In the genomic region with DNA sequence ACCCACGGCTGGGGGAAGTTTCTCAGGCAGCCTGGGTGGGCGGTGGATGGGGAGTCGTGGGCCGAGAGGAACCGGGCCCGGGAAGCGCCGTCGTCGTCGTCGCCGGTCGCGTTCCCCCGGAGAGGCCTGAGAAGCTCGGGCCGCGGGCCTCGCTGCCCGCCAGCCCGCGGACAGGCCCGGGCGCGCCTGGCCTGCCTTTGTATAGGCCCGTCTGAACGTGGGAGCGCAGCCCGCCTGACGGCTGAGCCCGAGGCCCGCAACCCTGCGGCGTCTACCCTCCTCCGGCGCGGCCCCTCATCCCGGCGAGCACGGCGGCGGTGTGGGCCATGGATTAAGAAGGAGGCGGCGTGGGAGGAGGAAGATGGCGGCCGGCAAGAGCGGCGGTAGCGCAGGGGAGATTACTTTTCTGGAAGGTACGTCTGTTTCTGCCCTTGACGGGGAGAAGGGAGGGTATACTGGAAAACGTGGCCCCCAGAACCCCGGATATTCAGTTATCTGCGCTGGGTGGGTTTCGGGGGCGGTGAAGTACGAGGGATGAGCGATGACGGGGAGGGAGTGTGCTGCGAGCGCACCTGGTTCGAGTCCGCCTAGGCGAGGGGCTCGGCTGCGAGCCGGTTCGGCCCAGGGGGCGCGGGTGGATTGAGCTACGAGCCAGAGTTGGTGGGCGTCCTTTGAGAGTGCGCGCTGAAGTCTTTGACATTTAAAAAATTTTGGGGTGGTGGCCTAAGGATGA, we compare ENCODE assay signal across 1 cellular context.
TF ChIP-seq lines count a peak whose summit lies in the region.

No MANE protein-coding gene starts in this region.

TF ChIP-seq in HepG2, 621 proteins besides CTCF, POLR2A, EP300 and RAD21 (continued from another document and continues in another):
- TF ChIP-seq, protein P1, sequence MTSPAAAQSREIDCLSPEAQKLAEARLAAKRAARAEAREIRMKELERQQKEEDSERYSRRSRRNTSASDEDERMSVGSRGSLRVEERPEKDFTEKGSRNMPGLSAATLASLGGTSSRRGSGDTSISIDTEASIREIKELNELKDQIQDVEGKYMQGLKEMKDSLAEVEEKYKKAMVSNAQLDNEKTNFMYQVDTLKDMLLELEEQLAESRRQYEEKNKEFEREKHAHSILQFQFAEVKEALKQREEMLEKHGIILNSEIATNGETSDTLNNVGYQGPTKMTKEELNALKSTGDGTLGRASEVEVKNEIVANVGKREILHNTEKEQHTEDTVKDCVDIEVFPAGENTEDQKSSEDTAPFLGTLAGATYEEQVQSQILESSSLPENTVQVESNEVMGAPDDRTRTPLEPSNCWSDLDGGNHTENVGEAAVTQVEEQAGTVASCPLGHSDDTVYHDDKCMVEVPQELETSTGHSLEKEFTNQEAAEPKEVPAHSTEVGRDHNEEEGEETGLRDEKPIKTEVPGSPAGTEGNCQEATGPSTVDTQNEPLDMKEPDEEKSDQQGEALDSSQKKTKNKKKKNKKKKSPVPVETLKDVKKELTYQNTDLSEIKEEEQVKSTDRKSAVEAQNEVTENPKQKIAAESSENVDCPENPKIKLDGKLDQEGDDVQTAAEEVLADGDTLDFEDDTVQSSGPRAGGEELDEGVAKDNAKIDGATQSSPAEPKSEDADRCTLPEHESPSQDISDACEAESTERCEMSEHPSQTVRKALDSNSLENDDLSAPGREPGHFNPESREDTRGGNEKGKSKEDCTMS (CRISPR knock-in tag; conservative IDR thresholded peaks at IDR 0.05), result no peak
- TF ChIP-seq, protein P2, sequence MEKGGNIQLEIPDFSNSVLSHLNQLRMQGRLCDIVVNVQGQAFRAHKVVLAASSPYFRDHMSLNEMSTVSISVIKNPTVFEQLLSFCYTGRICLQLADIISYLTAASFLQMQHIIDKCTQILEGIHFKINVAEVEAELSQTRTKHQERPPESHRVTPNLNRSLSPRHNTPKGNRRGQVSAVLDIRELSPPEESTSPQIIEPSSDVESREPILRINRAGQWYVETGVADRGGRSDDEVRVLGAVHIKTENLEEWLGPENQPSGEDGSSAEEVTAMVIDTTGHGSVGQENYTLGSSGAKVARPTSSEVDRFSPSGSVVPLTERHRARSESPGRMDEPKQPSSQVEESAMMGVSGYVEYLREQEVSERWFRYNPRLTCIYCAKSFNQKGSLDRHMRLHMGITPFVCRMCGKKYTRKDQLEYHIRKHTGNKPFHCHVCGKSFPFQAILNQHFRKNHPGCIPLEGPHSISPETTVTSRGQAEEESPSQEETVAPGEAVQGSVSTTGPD (CRISPR knock-in tag; IDR thresholded peaks at IDR 0.05), result no peak
- TF ChIP-seq, protein P3, sequence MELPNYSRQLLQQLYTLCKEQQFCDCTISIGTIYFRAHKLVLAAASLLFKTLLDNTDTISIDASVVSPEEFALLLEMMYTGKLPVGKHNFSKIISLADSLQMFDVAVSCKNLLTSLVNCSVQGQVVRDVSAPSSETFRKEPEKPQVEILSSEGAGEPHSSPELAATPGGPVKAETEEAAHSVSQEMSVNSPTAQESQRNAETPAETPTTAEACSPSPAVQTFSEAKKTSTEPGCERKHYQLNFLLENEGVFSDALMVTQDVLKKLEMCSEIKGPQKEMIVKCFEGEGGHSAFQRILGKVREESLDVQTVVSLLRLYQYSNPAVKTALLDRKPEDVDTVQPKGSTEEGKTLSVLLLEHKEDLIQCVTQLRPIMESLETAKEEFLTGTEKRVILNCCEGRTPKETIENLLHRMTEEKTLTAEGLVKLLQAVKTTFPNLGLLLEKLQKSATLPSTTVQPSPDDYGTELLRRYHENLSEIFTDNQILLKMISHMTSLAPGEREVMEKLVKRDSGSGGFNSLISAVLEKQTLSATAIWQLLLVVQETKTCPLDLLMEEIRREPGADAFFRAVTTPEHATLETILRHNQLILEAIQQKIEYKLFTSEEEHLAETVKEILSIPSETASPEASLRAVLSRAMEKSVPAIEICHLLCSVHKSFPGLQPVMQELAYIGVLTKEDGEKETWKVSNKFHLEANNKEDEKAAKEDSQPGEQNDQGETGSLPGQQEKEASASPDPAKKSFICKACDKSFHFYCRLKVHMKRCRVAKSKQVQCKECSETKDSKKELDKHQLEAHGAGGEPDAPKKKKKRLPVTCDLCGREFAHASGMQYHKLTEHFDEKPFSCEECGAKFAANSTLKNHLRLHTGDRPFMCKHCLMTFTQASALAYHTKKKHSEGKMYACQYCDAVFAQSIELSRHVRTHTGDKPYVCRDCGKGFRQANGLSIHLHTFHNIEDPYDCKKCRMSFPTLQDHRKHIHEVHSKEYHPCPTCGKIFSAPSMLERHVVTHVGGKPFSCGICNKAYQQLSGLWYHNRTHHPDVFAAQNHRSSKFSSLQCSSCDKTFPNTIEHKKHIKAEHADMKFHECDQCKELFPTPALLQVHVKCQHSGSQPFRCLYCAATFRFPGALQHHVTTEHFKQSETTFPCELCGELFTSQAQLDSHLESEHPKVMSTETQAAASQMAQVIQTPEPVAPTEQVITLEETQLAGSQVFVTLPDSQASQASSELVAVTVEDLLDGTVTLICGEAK (IDR thresholded peaks at IDR 0.05), result no peak
- TF ChIP-seq, protein P3 (CRISPR knock-in tag; IDR thresholded peaks at IDR 0.05), result no peak; the same call in 1 of the 2 replicates
- TF ChIP-seq ZNF724P (CRISPR knock-in tag; IDR thresholded peaks at IDR 0.05; ENCODE audit: borderline replicate concordance), result no peak
- TF ChIP-seq SPEN (CRISPR knock-in tag; IDR thresholded peaks at IDR 0.05; ENCODE audit: low read depth), result peak; percentile 82; the same call in 1 of the 2 replicates
- no peak for TF ChIP-seq NFE2 (CRISPR knock-in tag; IDR thresholded peaks at IDR 0.05)
- TF ChIP-seq, protein P4, sequence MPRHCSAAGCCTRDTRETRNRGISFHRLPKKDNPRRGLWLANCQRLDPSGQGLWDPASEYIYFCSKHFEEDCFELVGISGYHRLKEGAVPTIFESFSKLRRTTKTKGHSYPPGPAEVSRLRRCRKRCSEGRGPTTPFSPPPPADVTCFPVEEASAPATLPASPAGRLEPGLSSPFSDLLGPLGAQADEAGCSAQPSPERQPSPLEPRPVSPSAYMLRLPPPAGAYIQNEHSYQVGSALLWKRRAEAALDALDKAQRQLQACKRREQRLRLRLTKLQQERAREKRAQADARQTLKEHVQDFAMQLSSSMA (CRISPR knock-in tag; IDR thresholded peaks at IDR 0.05), result no peak
- TF ChIP-seq TAF15 (IDR thresholded peaks at IDR 0.05; ENCODE audit: low read depth, low read length, poor library complexity, severe bottlenecking), result no peak
- 0 out of 2 replicates have a peak, but pooled peaks have one; percentile 54 for TF ChIP-seq REXO4 (CRISPR knock-in tag; IDR thresholded peaks at IDR 0.05; ENCODE audit: borderline replicate concordance)
- TF ChIP-seq SOX5 (CRISPR knock-in tag; IDR thresholded peaks at IDR 0.05; ENCODE audit: borderline replicate concordance), result no peak
- peak; percentile 90 for TF ChIP-seq HES4 (CRISPR knock-in tag; IDR thresholded peaks at IDR 0.05; ENCODE audit: borderline replicate concordance)
- no peak for TF ChIP-seq ZNF317 (CRISPR knock-in tag; IDR thresholded peaks at IDR 0.05)
- no peak for TF ChIP-seq FLYWCH1 (CRISPR knock-in tag; IDR thresholded peaks at IDR 0.05)
- TF ChIP-seq ZNF264 (CRISPR knock-in tag; IDR thresholded peaks at IDR 0.05), result 0 out of 2 replicates have a peak, but pooled peaks have one; percentile 5
- TF ChIP-seq, protein P5, sequence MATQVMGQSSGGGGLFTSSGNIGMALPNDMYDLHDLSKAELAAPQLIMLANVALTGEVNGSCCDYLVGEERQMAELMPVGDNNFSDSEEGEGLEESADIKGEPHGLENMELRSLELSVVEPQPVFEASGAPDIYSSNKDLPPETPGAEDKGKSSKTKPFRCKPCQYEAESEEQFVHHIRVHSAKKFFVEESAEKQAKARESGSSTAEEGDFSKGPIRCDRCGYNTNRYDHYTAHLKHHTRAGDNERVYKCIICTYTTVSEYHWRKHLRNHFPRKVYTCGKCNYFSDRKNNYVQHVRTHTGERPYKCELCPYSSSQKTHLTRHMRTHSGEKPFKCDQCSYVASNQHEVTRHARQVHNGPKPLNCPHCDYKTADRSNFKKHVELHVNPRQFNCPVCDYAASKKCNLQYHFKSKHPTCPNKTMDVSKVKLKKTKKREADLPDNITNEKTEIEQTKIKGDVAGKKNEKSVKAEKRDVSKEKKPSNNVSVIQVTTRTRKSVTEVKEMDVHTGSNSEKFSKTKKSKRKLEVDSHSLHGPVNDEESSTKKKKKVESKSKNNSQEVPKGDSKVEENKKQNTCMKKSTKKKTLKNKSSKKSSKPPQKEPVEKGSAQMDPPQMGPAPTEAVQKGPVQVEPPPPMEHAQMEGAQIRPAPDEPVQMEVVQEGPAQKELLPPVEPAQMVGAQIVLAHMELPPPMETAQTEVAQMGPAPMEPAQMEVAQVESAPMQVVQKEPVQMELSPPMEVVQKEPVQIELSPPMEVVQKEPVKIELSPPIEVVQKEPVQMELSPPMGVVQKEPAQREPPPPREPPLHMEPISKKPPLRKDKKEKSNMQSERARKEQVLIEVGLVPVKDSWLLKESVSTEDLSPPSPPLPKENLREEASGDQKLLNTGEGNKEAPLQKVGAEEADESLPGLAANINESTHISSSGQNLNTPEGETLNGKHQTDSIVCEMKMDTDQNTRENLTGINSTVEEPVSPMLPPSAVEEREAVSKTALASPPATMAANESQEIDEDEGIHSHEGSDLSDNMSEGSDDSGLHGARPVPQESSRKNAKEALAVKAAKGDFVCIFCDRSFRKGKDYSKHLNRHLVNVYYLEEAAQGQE (IDR thresholded peaks at IDR 0.05; ENCODE audit: borderline replicate concordance in 1 of 2, low read depth in 1 of 2, low read length in 2 of 2), result no peak
- TF ChIP-seq ZNF546 (CRISPR knock-in tag; conservative IDR thresholded peaks at IDR 0.05), result peak; percentile 78; the same call in 1 of the 2 replicates
- TF ChIP-seq, protein P6, sequence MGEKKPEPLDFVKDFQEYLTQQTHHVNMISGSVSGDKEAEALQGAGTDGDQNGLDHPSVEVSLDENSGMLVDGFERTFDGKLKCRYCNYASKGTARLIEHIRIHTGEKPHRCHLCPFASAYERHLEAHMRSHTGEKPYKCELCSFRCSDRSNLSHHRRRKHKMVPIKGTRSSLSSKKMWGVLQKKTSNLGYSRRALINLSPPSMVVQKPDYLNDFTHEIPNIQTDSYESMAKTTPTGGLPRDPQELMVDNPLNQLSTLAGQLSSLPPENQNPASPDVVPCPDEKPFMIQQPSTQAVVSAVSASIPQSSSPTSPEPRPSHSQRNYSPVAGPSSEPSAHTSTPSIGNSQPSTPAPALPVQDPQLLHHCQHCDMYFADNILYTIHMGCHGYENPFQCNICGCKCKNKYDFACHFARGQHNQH (CRISPR knock-in tag; IDR thresholded peaks at IDR 0.05), result no peak
- no peak for TF ChIP-seq ZMAT3 (CRISPR knock-in tag; conservative IDR thresholded peaks at IDR 0.05)
- no peak for TF ChIP-seq FIP1L1 (IDR thresholded peaks at IDR 0.05; ENCODE audit: borderline replicate concordance, insufficient read depth, low read depth, low read length)
- no peak for TF ChIP-seq KLF11 (CRISPR knock-in tag; IDR thresholded peaks at IDR 0.05)
- TF ChIP-seq KAT7 (CRISPR knock-in tag; IDR thresholded peaks at IDR 0.05; ENCODE audit: borderline replicate concordance), result peak; percentile 81; the same call in 1 of the 2 replicates
- peak; percentile 57; the same call in 1 of the 2 replicates for TF ChIP-seq KDM5B (CRISPR knock-in tag; IDR thresholded peaks at IDR 0.05; ENCODE audit: borderline replicate concordance)
- TF ChIP-seq ETV5 (CRISPR knock-in tag; IDR thresholded peaks at IDR 0.05; ENCODE audit: borderline replicate concordance), result 0 out of 2 replicates have a peak, but pooled peaks have one; percentile 21
- TF ChIP-seq ZNF773 (CRISPR knock-in tag; IDR thresholded peaks at IDR 0.05; ENCODE audit: borderline replicate concordance), result no peak; the same call in 1 of the 2 replicates
- peak; percentile 43; the same call in 1 of the 2 replicates for TF ChIP-seq ZNF501 (CRISPR knock-in tag; IDR thresholded peaks at IDR 0.05)
- no peak for TF ChIP-seq CENPX (CRISPR knock-in tag; IDR thresholded peaks at IDR 0.05)
- TF ChIP-seq, protein P7, sequence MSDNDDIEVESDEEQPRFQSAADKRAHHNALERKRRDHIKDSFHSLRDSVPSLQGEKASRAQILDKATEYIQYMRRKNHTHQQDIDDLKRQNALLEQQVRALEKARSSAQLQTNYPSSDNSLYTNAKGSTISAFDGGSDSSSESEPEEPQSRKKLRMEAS (IDR thresholded peaks at IDR 0.05), result no peak; the same call in 1 of the 2 replicates
- no peak for TF ChIP-seq ZFP90 (CRISPR knock-in tag; IDR thresholded peaks at IDR 0.05; ENCODE audit: borderline replicate concordance)
- TF ChIP-seq TCF7L2 (IDR thresholded peaks at IDR 0.05; ENCODE audit: low read depth, low read length), result no peak
- no peak for TF ChIP-seq TOE1 (CRISPR knock-in tag; IDR thresholded peaks at IDR 0.05)
- TF ChIP-seq, protein P8, sequence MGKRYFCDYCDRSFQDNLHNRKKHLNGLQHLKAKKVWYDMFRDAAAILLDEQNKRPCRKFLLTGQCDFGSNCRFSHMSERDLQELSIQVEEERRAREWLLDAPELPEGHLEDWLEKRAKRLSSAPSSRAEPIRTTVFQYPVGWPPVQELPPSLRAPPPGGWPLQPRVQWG (CRISPR knock-in tag; IDR thresholded peaks at IDR 0.05; ENCODE audit: borderline replicate concordance, low read depth), result no peak
- no peak for TF ChIP-seq YEATS2 (CRISPR knock-in tag; IDR thresholded peaks at IDR 0.05; ENCODE audit: borderline replicate concordance)
- TF ChIP-seq ZNF547 (CRISPR knock-in tag; IDR thresholded peaks at IDR 0.05), result peak; percentile 74; the same call in 1 of the 2 replicates
- TF ChIP-seq LCORL (IDR thresholded peaks at IDR 0.05), result no peak
- TF ChIP-seq LCORL (CRISPR knock-in tag; IDR thresholded peaks at IDR 0.05), result no peak; the same call in 1 of the 2 replicates
- TF ChIP-seq FOXJ3 (CRISPR knock-in tag; IDR thresholded peaks at IDR 0.05; ENCODE audit: borderline replicate concordance), result no peak
- TF ChIP-seq ZNF34 (CRISPR knock-in tag; IDR thresholded peaks at IDR 0.05; ENCODE audit: borderline replicate concordance), result no peak
